7 cellular contexts compared by ENCODE assay signal in the genomic region with DNA sequence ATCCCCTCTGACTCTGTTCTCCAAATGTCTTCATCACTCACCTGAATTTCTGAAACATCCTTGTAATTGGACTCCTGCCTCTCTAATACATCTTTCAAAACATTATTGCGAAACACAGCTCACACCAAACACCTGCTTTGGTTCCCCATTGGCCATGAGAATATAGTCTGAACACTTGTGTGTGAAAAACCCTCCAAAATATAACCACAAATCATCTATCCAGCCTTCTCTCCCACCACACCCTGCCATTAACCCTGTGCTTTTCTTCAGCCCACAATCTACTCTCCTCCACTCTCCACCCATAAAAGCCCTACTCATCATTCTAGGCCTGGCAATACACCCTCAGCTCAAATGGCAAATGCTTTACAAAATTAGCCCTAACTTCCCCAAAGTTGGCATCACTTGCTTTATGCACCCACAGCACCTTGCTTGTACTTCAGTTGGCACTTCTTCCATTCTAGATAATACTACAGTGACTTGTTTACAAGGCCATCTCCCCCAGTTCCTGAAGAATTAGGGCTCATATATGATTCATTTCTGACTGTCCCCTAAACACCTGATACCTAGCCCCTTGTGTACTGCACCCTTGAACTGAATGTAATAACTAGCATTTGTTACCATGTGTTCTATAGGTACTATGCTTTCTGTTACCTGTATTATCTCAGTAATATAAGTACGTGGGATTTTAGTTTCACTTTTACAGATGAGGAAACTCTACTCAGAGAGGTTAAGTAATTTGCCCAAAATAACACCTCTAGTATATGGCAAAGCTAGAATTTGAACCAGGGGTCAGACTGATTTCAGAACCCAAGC. TPM values are rescaled to one million over a fixed set of nuclear protein-coding genes. Genes with fewer than 3 reads are reported as not detected.
A peak's percentile ranks its signal among the peaks of the same experiment; 100 is the strongest.
DNase-seq lines count a peak whose midpoint lies in the region; ATAC-seq, FAIRE-seq and TF ChIP-seq lines count a peak whose summit lies in the region.
"Not testable (repeated sequence)": the region's sequence is repeated elsewhere in the genome, so short reads cannot be mapped to it uniquely, and the experiment has no call there.

No MANE protein-coding gene starts in this region.

- H3K36me3 Mint-ChIP-seq in natural killer cell treated with Interleukin-12 subunit alpha and Interleukin-12 subunit beta and Interleukin-15 and Interleukin-18, amount 100 ng/mL, for 72 hours = not testable (repeated sequence)

- not testable (repeated sequence) for BruUV-seq in HCT116 (replicated peaks; lab: Mats Ljungman, UMichigan)

- H3K27ac Mint-ChIP-seq in natural killer cell treated with Interleukin-12 subunit alpha and Interleukin-12 subunit beta and Interleukin-15 and Interleukin-18, amount 100 ng/mL, for 72 hours = peak overlapping the region; percentile 55 to 81

- H3K4me1 Mint-ChIP-seq in natural killer cell treated with Interleukin-12 subunit alpha and Interleukin-12 subunit beta and Interleukin-15 and Interleukin-18, amount 100 ng/mL, for 72 hours (ENCODE audit: low read depth in 2 of 2) = peaks cover 55 to 58% of the 10 kb centered on the region in 2 donors

- H3K4me2 ChIP-seq in HCT116 (ENCODE audit: low read length) = peak overlapping the region; percentile 35; the same call in 1 of the 2 replicates

- H3K4me1 ChIP-seq in HCT116 (ENCODE audit: control insufficient read depth in 1 of 2, insufficient read depth in 2 of 2, low read length in 2 of 2) = peaks cover 33 to 34% of the 10 kb centered on the region in 2 experiments; a peak in 3 of 4 replicates

- peak; percentile 50 for ATAC-seq in GM18858 (IDR thresholded peaks at IDR 0.05; ENCODE audit: unreplicated experiment)
- ATAC-seq in HCT116 = not testable (repeated sequence)
- peak; percentile 45 for ATAC-seq in HG03196 (IDR thresholded peaks at IDR 0.05; ENCODE audit: unreplicated experiment)
- ATAC-seq in activated CD4-positive, CD25-positive, alpha-beta regulatory T cell treated with anti-CD3 and anti-CD28 coated beads, Interleukin-2, amount 50 U/mL, for 24 hours = peak; percentile 77 to 83
- ATAC-seq in natural killer cell treated with Interleukin-12 subunit alpha and Interleukin-12 subunit beta and Interleukin-15 and Interleukin-18, amount 100 ng/mL, for 72 hours = peak; percentile 96

- TF ChIP-seq POLR2A in HCT116 (IDR thresholded peaks at IDR 0.05; ENCODE audit: borderline replicate concordance, extremely low read depth, insufficient read depth, insufficient read length) = not testable (repeated sequence)

- CTCF ChIA-PET in HCT116 (lab: Charles Lee) = interaction anchor here (1.3 kb wide), 1 partner anchor 434 kb away, joined by 4 read pairs; no protein-coding TSS in a partner anchor

- not testable (repeated sequence) for H2AFZ ChIP-seq in HCT116 (ENCODE audit: low read depth, low read length, poor library complexity, severe bottlenecking)

- not testable (repeated sequence) for H3K9me3 ChIP-seq in HCT116 (ENCODE audit: control insufficient read depth in 1 of 2, insufficient read depth in 1 of 2, low read depth in 1 of 2, low read length in 2 of 2)

- not testable (repeated sequence) for H3K9me2 ChIP-seq in HCT116 (ENCODE audit: insufficient read depth)

- not testable (repeated sequence) for TF ChIP-seq RAD21 in HCT116 (IDR thresholded peaks at IDR 0.05; ENCODE audit: low read depth)

- H3K27ac ChIP-seq in HCT116 (ENCODE audit: low read depth, low read length) = not testable (repeated sequence)

- not testable (repeated sequence) for H4K20me1 ChIP-seq in HCT116 (ENCODE audit: insufficient read depth)

- RAD21 ChIA-PET in HCT116 (lab: Charles Lee; ENCODE audit: low non-redundant PET in 1 of 2, low total read pairs in 2 of 2, uncharacterized antibody in 2 of 2, unreplicated experiment in 2 of 2) = not testable (repeated sequence)

- not testable (repeated sequence) for H3K9ac ChIP-seq in HCT116 (ENCODE audit: low read length)

- H3K27me3 ChIP-seq in HCT116 (ENCODE audit: insufficient read depth, low read length) = not testable (repeated sequence)

- not testable (repeated sequence) for H3K36me3 ChIP-seq in HCT116 (ENCODE audit: control insufficient read depth in 1 of 2, insufficient read depth in 2 of 2, low read length in 2 of 2)

- H3K9me3 Mint-ChIP-seq in natural killer cell treated with Interleukin-12 subunit alpha and Interleukin-12 subunit beta and Interleukin-15 and Interleukin-18, amount 100 ng/mL, for 72 hours = not testable (repeated sequence)

- FAIRE-seq in colon (lab: Jason Lieb, UNC) = peak; percentile 96

- not testable (repeated sequence) for H3K79me2 ChIP-seq in HCT116 (ENCODE audit: insufficient read depth, low read length)

- peak overlapping the region; percentile 60 for H3K4me3 Mint-ChIP-seq in natural killer cell treated with Interleukin-12 subunit alpha and Interleukin-12 subunit beta and Interleukin-15 and Interleukin-18, amount 100 ng/mL, for 72 hours

- not testable (repeated sequence) for H3K4me3 ChIP-seq in HCT116 (replicated peaks in 1 of 2; ENCODE audit: low read depth in 1 of 2, low read length in 2 of 2)

- intact Hi-C loops in HCT116 (cut with micrococcal nuclease) = not testable (repeated sequence)

- not testable (repeated sequence) for TF ChIP-seq CTCF in HCT116 (IDR thresholded peaks at IDR 0.05 in 2 of 3, conservative IDR thresholded peaks at IDR 0.05 in 1 of 3; ENCODE audit: borderline replicate concordance in 1 of 3, insufficient read depth in 1 of 3, low read depth in 2 of 3, low read length in 2 of 3)

- not testable (repeated sequence) for H3K27me3 Mint-ChIP-seq in natural killer cell treated with Interleukin-12 subunit alpha and Interleukin-12 subunit beta and Interleukin-15 and Interleukin-18, amount 100 ng/mL, for 72 hours

- DNase-seq in HCT116 (ENCODE audit: low read depth, low spot score); natural killer cell treated with Interleukin-12 subunit alpha and Interleukin-12 subunit beta and Interleukin-15 and Interleukin-18, amount 100 ng/mL, for 72 hours (ENCODE audit: low spot score): not testable (repeated sequence)
- peak; percentile 89 for DNase-seq in NCI-H2107 (lab: John Stamatoyannopoulos, UW)

- POLR2A ChIA-PET in HCT116 (lab: Charles Lee) = not testable (repeated sequence)

TF ChIP-seq in HCT116, 20 proteins besides CTCF, POLR2A, EP300 and RAD21:
- TF ChIP-seq CEBPB (IDR thresholded peaks at IDR 0.05; ENCODE audit: low read depth) = peak; percentile 83

RNA-seq across cellular contexts. Expression of a gene that starts 17.3 kb away (rescaled TPM):
- total RNA-seq in HCT116 (2021; ENCODE audit: unreplicated experiment) = 28.8 TPM
- polyA plus RNA-seq in HCT116 (2012) = 21.4 and 23.6 TPM in 2 replicates
- 10 to 100 TPM; 86.7 to 97.4 TPM for total RNA-seq in natural killer cell treated with Interleukin-12 subunit alpha and Interleukin-12 subunit beta and Interleukin-15 and Interleukin-18, amount 100 ng/mL, for 72 hours
